1 cellular context compared by ENCODE assay signal in the genomic region with DNA sequence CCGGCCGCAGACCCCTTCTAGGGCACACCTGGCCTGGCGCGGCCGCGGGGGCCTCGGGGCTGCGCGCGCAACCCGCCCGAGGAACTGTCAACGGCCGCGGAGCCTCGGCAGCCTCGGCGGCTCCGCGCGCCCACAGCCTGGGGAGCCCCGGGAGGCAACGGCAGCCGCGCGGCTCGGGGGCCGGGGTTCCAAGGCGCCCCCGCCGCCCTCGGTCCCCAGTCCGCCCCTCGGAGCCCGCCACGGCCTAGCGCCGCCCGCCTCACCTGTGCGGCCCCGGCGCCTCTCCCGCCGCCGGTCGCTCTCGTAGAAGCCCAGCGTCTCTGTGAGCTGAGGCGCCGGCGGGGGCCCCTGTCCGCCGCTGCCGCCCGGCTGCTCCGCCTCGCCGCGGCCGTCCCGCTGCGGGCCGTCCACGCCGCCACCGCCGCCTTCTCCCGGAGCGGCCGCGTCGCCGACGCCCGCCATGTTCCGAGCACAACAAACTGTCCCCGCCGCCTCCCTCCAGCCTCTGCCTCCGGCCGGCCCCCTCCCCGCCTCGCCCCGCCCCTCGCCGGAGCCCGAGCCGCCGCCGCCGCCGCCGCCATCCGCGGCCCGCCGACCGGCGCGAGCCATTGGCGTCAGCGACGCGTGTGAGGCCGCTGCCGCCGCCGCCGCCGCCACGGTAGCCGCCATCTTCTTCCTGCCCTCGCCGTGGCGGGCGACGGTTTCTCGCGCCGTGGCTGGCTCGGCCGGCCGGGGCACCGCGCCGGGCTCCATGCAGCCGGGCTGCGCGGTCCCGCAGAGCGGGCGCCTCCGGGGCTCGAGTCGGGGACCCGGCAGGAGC.
TF ChIP-seq lines count a peak whose summit lies in the region.

Gene TAPT1 (minus strand): TSS at position 476 of the 820 bp plus-strand sequence. CDS start 14 bp downstream, at position 462.

TF ChIP-seq in K562, 482 proteins besides CTCF, POLR2A, EP300 and RAD21 (continued from another document and continues in another):
- 0 out of 4 replicates have a peak, but pooled peaks of 1 of the 2 experiments have one; percentile 78 for TF ChIP-seq UBTF (IDR thresholded peaks at IDR 0.05; ENCODE audit: borderline replicate concordance in 1 of 2, low read depth in 2 of 2, low read length in 2 of 2)
- TF ChIP-seq, protein P1, sequence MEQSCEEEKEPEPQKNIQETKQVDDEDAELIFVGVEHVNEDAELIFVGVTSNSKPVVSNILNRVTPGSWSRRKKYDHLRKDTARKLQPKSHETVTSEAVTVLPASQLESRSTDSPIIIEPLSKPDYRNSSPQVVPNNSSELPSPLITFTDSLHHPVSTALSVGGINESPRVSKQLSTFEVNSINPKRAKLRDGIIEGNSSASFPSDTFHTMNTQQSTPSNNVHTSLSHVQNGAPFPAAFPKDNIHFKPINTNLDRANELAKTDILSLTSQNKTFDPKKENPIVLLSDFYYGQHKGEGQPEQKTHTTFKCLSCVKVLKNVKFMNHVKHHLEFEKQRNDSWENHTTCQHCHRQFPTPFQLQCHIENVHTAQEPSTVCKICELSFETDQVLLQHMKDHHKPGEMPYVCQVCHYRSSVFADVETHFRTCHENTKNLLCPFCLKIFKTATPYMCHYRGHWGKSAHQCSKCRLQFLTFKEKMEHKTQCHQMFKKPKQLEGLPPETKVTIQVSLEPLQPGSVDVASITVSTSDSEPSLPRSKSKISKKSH (CRISPR knock-in tag; IDR thresholded peaks at IDR 0.05), result no peak
- peak; percentile 84 for TF ChIP-seq POLR2G (IDR thresholded peaks at IDR 0.05; ENCODE audit: low read depth, low read length)
- peak; percentile 26 for TF ChIP-seq HMGN3 (IDR thresholded peaks at IDR 0.05; ENCODE audit: borderline replicate concordance, extremely low read depth, insufficient read length, low read depth, low read length)
- TF ChIP-seq, protein P2, sequence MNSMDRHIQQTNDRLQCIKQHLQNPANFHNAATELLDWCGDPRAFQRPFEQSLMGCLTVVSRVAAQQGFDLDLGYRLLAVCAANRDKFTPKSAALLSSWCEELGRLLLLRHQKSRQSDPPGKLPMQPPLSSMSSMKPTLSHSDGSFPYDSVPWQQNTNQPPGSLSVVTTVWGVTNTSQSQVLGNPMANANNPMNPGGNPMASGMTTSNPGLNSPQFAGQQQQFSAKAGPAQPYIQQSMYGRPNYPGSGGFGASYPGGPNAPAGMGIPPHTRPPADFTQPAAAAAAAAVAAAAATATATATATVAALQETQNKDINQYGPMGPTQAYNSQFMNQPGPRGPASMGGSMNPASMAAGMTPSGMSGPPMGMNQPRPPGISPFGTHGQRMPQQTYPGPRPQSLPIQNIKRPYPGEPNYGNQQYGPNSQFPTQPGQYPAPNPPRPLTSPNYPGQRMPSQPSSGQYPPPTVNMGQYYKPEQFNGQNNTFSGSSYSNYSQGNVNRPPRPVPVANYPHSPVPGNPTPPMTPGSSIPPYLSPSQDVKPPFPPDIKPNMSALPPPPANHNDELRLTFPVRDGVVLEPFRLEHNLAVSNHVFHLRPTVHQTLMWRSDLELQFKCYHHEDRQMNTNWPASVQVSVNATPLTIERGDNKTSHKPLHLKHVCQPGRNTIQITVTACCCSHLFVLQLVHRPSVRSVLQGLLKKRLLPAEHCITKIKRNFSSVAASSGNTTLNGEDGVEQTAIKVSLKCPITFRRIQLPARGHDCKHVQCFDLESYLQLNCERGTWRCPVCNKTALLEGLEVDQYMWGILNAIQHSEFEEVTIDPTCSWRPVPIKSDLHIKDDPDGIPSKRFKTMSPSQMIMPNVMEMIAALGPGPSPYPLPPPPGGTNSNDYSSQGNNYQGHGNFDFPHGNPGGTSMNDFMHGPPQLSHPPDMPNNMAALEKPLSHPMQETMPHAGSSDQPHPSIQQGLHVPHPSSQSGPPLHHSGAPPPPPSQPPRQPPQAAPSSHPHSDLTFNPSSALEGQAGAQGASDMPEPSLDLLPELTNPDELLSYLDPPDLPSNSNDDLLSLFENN (IDR thresholded peaks at IDR 0.05; ENCODE audit: low read depth in 2 of 2, low read length in 2 of 2), result no peak
- TF ChIP-seq CXXC5 (CRISPR knock-in tag; IDR thresholded peaks at IDR 0.05), result peak; percentile 90
- TF ChIP-seq HDGF (IDR thresholded peaks at IDR 0.05), result no peak
- no peak for TF ChIP-seq ZNF655 (CRISPR knock-in tag; IDR thresholded peaks at IDR 0.05)
- no peak for TF ChIP-seq ZNF263 (CRISPR knock-in tag; IDR thresholded peaks at IDR 0.05; ENCODE audit: borderline replicate concordance)
- no peak for TF ChIP-seq SMARCB1 (IDR thresholded peaks at IDR 0.05; ENCODE audit: insufficient read length, low read depth)
- peak; percentile 32 for TF ChIP-seq KDM5B (IDR thresholded peaks at IDR 0.05; ENCODE audit: insufficient replicate concordance, low read depth, low read length)
- TF ChIP-seq ZNF311 (CRISPR knock-in tag; IDR thresholded peaks at IDR 0.05), result no peak
- TF ChIP-seq U2AF1 (optimal IDR thresholded peaks at IDR 0.05; ENCODE audit: low read depth, low read length), result no peak
- no peak for TF ChIP-seq TRIM24 (IDR thresholded peaks at IDR 0.05)
- TF ChIP-seq TAF1 (IDR thresholded peaks at IDR 0.05; ENCODE audit: control insufficient read depth, extremely low read depth, insufficient read depth, low read length, severe bottlenecking), result peak; percentile 71
- TF ChIP-seq, protein P3, sequence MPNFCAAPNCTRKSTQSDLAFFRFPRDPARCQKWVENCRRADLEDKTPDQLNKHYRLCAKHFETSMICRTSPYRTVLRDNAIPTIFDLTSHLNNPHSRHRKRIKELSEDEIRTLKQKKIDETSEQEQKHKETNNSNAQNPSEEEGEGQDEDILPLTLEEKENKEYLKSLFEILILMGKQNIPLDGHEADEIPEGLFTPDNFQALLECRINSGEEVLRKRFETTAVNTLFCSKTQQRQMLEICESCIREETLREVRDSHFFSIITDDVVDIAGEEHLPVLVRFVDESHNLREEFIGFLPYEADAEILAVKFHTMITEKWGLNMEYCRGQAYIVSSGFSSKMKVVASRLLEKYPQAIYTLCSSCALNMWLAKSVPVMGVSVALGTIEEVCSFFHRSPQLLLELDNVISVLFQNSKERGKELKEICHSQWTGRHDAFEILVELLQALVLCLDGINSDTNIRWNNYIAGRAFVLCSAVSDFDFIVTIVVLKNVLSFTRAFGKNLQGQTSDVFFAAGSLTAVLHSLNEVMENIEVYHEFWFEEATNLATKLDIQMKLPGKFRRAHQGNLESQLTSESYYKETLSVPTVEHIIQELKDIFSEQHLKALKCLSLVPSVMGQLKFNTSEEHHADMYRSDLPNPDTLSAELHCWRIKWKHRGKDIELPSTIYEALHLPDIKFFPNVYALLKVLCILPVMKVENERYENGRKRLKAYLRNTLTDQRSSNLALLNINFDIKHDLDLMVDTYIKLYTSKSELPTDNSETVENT (CRISPR knock-in tag; IDR thresholded peaks at IDR 0.05), result peak; percentile 28; the same call in 1 of the 2 replicates
- TF ChIP-seq SAP30 (IDR thresholded peaks at IDR 0.05; ENCODE audit: borderline replicate concordance, insufficient read depth, low read depth, low read length, poor library complexity, severe bottlenecking), result peak; percentile 67
- no peak for TF ChIP-seq TEAD2 (tag; IDR thresholded peaks at IDR 0.05)
- peak; percentile 74 to 79; a peak in 2 of 4 replicates for TF ChIP-seq NRF1 (conservative IDR thresholded peaks at IDR 0.05 in 1 of 2, IDR thresholded peaks at IDR 0.05 in 1 of 2)
- TF ChIP-seq GTF2E2 (tag; IDR thresholded peaks at IDR 0.05), result peak; percentile 42
- TF ChIP-seq PTBP1 (IDR thresholded peaks at IDR 0.05; ENCODE audit: low read depth, low read length), result no peak
- TF ChIP-seq SMAD4 (CRISPR knock-in tag; conservative IDR thresholded peaks at IDR 0.05), result peak; percentile 60
- 0 out of 2 replicates have a peak, but pooled peaks have one; percentile 13 for TF ChIP-seq CBX1 (IDR thresholded peaks at IDR 0.05; ENCODE audit: low read depth)
- TF ChIP-seq ZBTB12 (CRISPR knock-in tag; IDR thresholded peaks at IDR 0.05), result peak; percentile 71
- TF ChIP-seq, protein P4, sequence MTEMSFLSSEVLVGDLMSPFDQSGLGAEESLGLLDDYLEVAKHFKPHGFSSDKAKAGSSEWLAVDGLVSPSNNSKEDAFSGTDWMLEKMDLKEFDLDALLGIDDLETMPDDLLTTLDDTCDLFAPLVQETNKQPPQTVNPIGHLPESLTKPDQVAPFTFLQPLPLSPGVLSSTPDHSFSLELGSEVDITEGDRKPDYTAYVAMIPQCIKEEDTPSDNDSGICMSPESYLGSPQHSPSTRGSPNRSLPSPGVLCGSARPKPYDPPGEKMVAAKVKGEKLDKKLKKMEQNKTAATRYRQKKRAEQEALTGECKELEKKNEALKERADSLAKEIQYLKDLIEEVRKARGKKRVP (CRISPR knock-in tag; IDR thresholded peaks at IDR 0.05), result no peak
- TF ChIP-seq ZFX (CRISPR knock-in tag; IDR thresholded peaks at IDR 0.05), result peak; percentile 38
- peak; percentile 62 for TF ChIP-seq HCFC1 (IDR thresholded peaks at IDR 0.05; ENCODE audit: low read depth, low read length)
- no peak for TF ChIP-seq SNRNP70 (optimal IDR thresholded peaks at IDR 0.05; ENCODE audit: low read depth, low read length)
- TF ChIP-seq HES1 (IDR thresholded peaks at IDR 0.05; ENCODE audit: low read depth), result no peak
- TF ChIP-seq, protein P5, sequence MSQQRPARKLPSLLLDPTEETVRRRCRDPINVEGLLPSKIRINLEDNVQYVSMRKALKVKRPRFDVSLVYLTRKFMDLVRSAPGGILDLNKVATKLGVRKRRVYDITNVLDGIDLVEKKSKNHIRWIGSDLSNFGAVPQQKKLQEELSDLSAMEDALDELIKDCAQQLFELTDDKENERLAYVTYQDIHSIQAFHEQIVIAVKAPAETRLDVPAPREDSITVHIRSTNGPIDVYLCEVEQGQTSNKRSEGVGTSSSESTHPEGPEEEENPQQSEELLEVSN (IDR thresholded peaks at IDR 0.05; ENCODE audit: borderline replicate concordance in 1 of 2, extremely low read depth in 1 of 2, insufficient read depth in 1 of 2, insufficient read length in 1 of 2, low read depth in 1 of 2, low read length in 1 of 2, poor library complexity in 1 of 2, severe bottlenecking in 1 of 2), result peak in 1 of 2 experiments; percentile 72
- peak; percentile 96 for TF ChIP-seq CREM (IDR thresholded peaks at IDR 0.05; ENCODE audit: low read depth)
- TF ChIP-seq RB1 (IDR thresholded peaks at IDR 0.05; ENCODE audit: low read depth), result peak; percentile 69
- TF ChIP-seq, protein P6, sequence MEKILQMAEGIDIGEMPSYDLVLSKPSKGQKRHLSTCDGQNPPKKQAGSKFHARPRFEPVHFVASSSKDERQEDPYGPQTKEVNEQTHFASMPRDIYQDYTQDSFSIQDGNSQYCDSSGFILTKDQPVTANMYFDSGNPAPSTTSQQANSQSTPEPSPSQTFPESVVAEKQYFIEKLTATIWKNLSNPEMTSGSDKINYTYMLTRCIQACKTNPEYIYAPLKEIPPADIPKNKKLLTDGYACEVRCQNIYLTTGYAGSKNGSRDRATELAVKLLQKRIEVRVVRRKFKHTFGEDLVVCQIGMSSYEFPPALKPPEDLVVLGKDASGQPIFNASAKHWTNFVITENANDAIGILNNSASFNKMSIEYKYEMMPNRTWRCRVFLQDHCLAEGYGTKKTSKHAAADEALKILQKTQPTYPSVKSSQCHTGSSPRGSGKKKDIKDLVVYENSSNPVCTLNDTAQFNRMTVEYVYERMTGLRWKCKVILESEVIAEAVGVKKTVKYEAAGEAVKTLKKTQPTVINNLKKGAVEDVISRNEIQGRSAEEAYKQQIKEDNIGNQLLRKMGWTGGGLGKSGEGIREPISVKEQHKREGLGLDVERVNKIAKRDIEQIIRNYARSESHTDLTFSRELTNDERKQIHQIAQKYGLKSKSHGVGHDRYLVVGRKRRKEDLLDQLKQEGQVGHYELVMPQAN (IDR thresholded peaks at IDR 0.05; ENCODE audit: borderline replicate concordance), result no peak
- TF ChIP-seq SIN3B (IDR thresholded peaks at IDR 0.05; ENCODE audit: low read depth), result 0 out of 2 replicates have a peak, but pooled peaks have one; percentile 22
- peak in 1 of 2 experiments; percentile 35; a peak in 3 of 4 replicates for TF ChIP-seq NONO (IDR thresholded peaks at IDR 0.05; ENCODE audit: low read depth in 2 of 2, low read length in 1 of 2)
- TF ChIP-seq SMAD3 (CRISPR knock-in tag; conservative IDR thresholded peaks at IDR 0.05), result no peak
- TF ChIP-seq RBFOX2 (IDR thresholded peaks at IDR 0.05; ENCODE audit: low read depth, low read length), result peak; percentile 82
- peak; percentile 24 for TF ChIP-seq CCNT2 (IDR thresholded peaks at IDR 0.05; ENCODE audit: borderline replicate concordance, extremely low read depth, insufficient read length, low read depth, low read length)
- peak; percentile 79 for TF ChIP-seq MYC (IDR thresholded peaks at IDR 0.05; ENCODE audit: low read depth, low read length)
- no peak for TF ChIP-seq MYC (CRISPR knock-in tag; IDR thresholded peaks at IDR 0.05; ENCODE audit: borderline replicate concordance, low read depth)
